8 cellular contexts compared by ENCODE assay signal in genomic region chr3:121545564-121546455, GRCh38. TPM values are rescaled to one million over a fixed set of nuclear protein-coding genes. Genes with fewer than 3 reads are reported as not detected.
DNase-seq lines count a peak whose midpoint lies in the region; ATAC-seq, FAIRE-seq and TF ChIP-seq lines count a peak whose summit lies in the region.

TSS of gene POLQ (minus strand) at chr3:121545988. CDS start at chr3:121545877, 111 bp downstream.

- H3K4me3 ChIP-seq in WERI-Rb-1 (ENCODE audit: low read depth, low read length) (peak within 1 kb of the TSS; percentile 73), bronchial epithelial cell (ENCODE audit: low read depth, low read length) (peak within 1 kb of the TSS; percentile 57), smooth muscle cell (peak within 1 kb of the TSS; percentile 76)

- in situ Hi-C loops in ACHN (cut with HindIII; ENCODE audit: low pct_ligation_motif_present, low pct_unique_long_range_greater_than_20kb, low sequenced_read_pairs): no loop called here

- no peaks in the 10 kb centered on the region for H3F3A ChIP-seq in smooth muscle cell (ENCODE audit: low read depth)

- H4K20me1 ChIP-seq in smooth muscle cell (ENCODE audit: low read depth): no peaks in the 10 kb centered on the region

- H3K27ac ChIP-seq in WERI-Rb-1 (peak within 1 kb of the TSS; percentile 88), smooth muscle cell (ENCODE audit: low read depth) (peak within 1 kb of the TSS; percentile 39)

- peak; percentile 71 for ATAC-seq in GM18873 (IDR thresholded peaks at IDR 0.05; ENCODE audit: low FRiP score, unreplicated experiment)
- peak; percentile 83 for ATAC-seq in HG03139 (IDR thresholded peaks at IDR 0.05; ENCODE audit: unreplicated experiment)

- H3K9ac ChIP-seq in smooth muscle cell (ENCODE audit: low read depth): peak within 1 kb of the TSS; percentile 66

- no peaks in the 10 kb centered on the region for H3K9me3 ChIP-seq in WERI-Rb-1 (ENCODE audit: severe bottlenecking)
- no peaks in the 10 kb centered on the region for H3K9me3 ChIP-seq in smooth muscle cell (replicated peaks; ENCODE audit: low read depth)

- H3K4me2 ChIP-seq in smooth muscle cell: peak within 1 kb of the TSS; percentile 97

- H2AFZ ChIP-seq in smooth muscle cell (ENCODE audit: low read depth): peak within 1 kb of the TSS; percentile 100

- 1% methylated on average over 42 of the region's 42 CpGs for WGBS in smooth muscle cell (ENCODE audit: low lambda C conversion rate)

- FAIRE-seq in bronchial epithelial cell (lab: Jason Lieb, UNC): no peak

- H3K4me1 ChIP-seq in smooth muscle cell (ENCODE audit: low read depth): peaks cover 7% of the 10 kb centered on the region

- H3K27me3 ChIP-seq in WERI-Rb-1 (ENCODE audit: insufficient read depth, low read depth, severe bottlenecking) (no peaks in the 10 kb centered on the region), bronchial epithelial cell (ENCODE audit: control insufficient read depth, insufficient read depth, low read length) (no peaks in the 10 kb centered on the region), smooth muscle cell (ENCODE audit: low read depth) (no peaks in the 10 kb centered on the region)

- TF ChIP-seq CTCF in WERI-Rb-1 (IDR thresholded peaks at IDR 0.05; ENCODE audit: low read depth, low read length): no peak
- TF ChIP-seq CTCF in bronchial epithelial cell (IDR thresholded peaks at IDR 0.05; ENCODE audit: insufficient read depth, low read length, severe bottlenecking): no peak
- no peak for TF ChIP-seq CTCF in smooth muscle cell (IDR thresholded peaks at IDR 0.05; ENCODE audit: borderline replicate concordance, insufficient read depth, poor library complexity, severe bottlenecking)

- DNase-seq in ACHN (peak; percentile 92), NCI-H2227 (lab: John Stamatoyannopoulos, UW; ENCODE audit: unreplicated experiment) (peak; percentile 92), WERI-Rb-1 (peak; percentile 92), bronchial epithelial cell (ENCODE audit: low read depth) (peak; percentile 86), iPS-NIHi7 (ENCODE audit: extremely low spot score) (peak; percentile 89), smooth muscle cell (lab: John Stamatoyannopoulos, UW; ENCODE audit: unreplicated experiment) (peak; percentile 33)

- peaks cover 22% of the 10 kb centered on the region for H3K36me3 ChIP-seq in WERI-Rb-1
- no peaks in the 10 kb centered on the region for H3K36me3 ChIP-seq in bronchial epithelial cell (ENCODE audit: control insufficient read depth, insufficient read depth, low read length)
- H3K36me3 ChIP-seq in smooth muscle cell (ENCODE audit: low read depth): no peaks in the 10 kb centered on the region

- peaks cover 10% of the 10 kb centered on the region for H3K79me2 ChIP-seq in smooth muscle cell (ENCODE audit: low read depth)

RNA-seq across cellular contexts. Expression of gene POLQ, which starts in this region (rescaled TPM):
- total RNA-seq in bronchial epithelial cell (0.79 and 1.3 TPM in 2 replicates), smooth muscle cell (3.0 and 4.0 TPM in 2 replicates)
- polyA plus RNA-seq in smooth muscle cell: 0.74 and 1.8 TPM in 2 replicates

Comparison
In these comparisons a context has a peak if more than half of its experiments do, and no peak if none do; other contexts are left out.
1. Peak in every context shown above with its lines: DNase-seq, ATAC-seq, H3K4me3 ChIP-seq and H3K27ac ChIP-seq.
2. DNase-seq: peak in every context shown above with its lines; median percentile 92 in ACHN; 92 in NCI-H2227; 92 in WERI-Rb-1; 89 in iPS-NIHi7; 86 in bronchial epithelial cell; 33 in smooth muscle cell.